In the genomic region with DNA sequence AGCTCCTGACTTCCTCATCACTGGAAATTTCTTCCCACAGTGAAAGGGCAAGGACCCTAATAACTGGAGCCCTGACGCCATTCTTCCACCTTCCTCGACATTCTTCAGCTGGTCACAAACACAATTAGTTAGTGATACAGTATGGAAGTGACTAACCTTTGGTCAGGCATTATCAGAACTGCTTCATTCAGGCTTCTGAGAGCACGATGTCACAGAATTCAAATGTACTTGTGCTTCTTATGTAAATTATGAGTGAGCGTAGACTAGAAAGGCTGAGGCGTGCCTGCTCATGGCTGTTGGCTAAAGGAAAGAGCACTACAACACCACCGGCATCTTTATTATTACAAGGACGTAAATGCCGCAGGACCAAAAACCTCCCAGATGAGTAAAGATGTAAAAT, we compare ENCODE assay signal across 18 cellular contexts.
DNase-seq lines count a peak whose midpoint lies in the region; ATAC-seq and TF ChIP-seq lines count a peak whose summit lies in the region.
"Had no signal": no experiment of that assay in that cellular context is flagged by ENCODE, and none has a peak within 500 bp of the region (broad histone marks: within the 10 kb centered on the region; RNA-seq: fewer than 3 reads in every experiment).

No MANE protein-coding gene starts in this region.

- no peaks in the 10 kb centered on the region for H3F3A ChIP-seq in GM23338 (replicated peaks; ENCODE audit: low read depth)

- H3K36me3 ChIP-seq in GM23338 (ENCODE audit: insufficient read depth) (no peaks in the 10 kb centered on the region), mucosa of descending colon (ENCODE audit: low read depth) (no peaks in the 10 kb centered on the region)
- H3K36me3 ChIP-seq: HAP-1 had no signal

- intact Hi-C loops in mucosa of descending colon (cut with DNase I, micrococcal nuclease) = no loop called here

- DNase-seq in GM23338 (ENCODE audit: low spot score) = peak; percentile 4
- no peak for DNase-seq in endothelial cell (ENCODE audit: low spot score)
- DNase-seq in mucosa of descending colon = no peak
- DNase-seq in SKM-1 treated with dmso at 0.1 percent for 144 hours (lab: John Stamatoyannopoulos, UW; ENCODE audit: unreplicated experiment) = no peak
- DNase-seq in AML-193 (lab: John Stamatoyannopoulos, UW) = no peak
- no peak for DNase-seq in GM20000 (ENCODE audit: low spot score)
- DNase-seq: 8988T; Caco-2; CD4-positive, CD25-positive, alpha-beta regulatory T cell; CD8-positive, alpha-beta T cell; DMS153; DND-41; GOT3; HFFc6 had no signal

- no peaks in the 10 kb centered on the region for H3K27me3 ChIP-seq in GM23338 (ENCODE audit: insufficient read depth)
- H3K27me3 ChIP-seq: BLaER1 had no signal

- peaks cover 15% of the 10 kb centered on the region for H3K9me3 Mint-ChIP-seq in GM23338
- no peaks in the 10 kb centered on the region for H3K9me3 Mint-ChIP-seq in endothelial cell (ENCODE audit: unreplicated experiment)
- H3K9me3 Mint-ChIP-seq: CD8-positive, alpha-beta T cell; HFFc6 had no signal

- H3K27ac Mint-ChIP-seq in GM23338 = no peak overlapping the region
- no peak overlapping the region for H3K27ac Mint-ChIP-seq in endothelial cell (ENCODE audit: unreplicated experiment)
- H3K27ac Mint-ChIP-seq: B cell; CD4-positive, CD25-positive, alpha-beta regulatory T cell; CD8-positive, alpha-beta T cell; HFFc6 had no signal

- H3K9me3 ChIP-seq in mucosa of descending colon = no peaks in the 10 kb centered on the region
- H3K9me3 ChIP-seq: HAP-1 had no signal

- H3K36me3 Mint-ChIP-seq in GM23338 (ENCODE audit: low read depth) (peaks cover 10% of the 10 kb centered on the region), endothelial cell (ENCODE audit: low read depth, unreplicated experiment) (peaks cover 16% of the 10 kb centered on the region)
- H3K36me3 Mint-ChIP-seq: CD4-positive, CD25-positive, alpha-beta regulatory T cell; CD8-positive, alpha-beta T cell had no signal

- no peak overlapping the region for H2AFZ ChIP-seq in GM23338

- H3K79me2 ChIP-seq in GM23338 (replicated peaks; ENCODE audit: insufficient read depth) = no peaks in the 10 kb centered on the region

- H3K4me1 ChIP-seq in GM23338 (ENCODE audit: insufficient read depth) = no peaks in the 10 kb centered on the region
- H3K4me1 ChIP-seq in mucosa of descending colon (ENCODE audit: low read depth) = no peaks in the 10 kb centered on the region
- H3K4me1 ChIP-seq: BLaER1, HAP-1 had no signal

- no peaks in the 10 kb centered on the region for H4K20me1 ChIP-seq in GM23338 (replicated peaks; ENCODE audit: insufficient read depth)
- H4K20me1 ChIP-seq: BLaER1 had no signal

- H3K4me3 ChIP-seq in GM23338 (no peak overlapping the region), mucosa of descending colon (no peak overlapping the region)
- H3K4me3 ChIP-seq: BLaER1, HAP-1 had no signal

- ATAC-seq in GM23338 = no peak
- peak; percentile 59 for ATAC-seq in mucosa of descending colon
- ATAC-seq: CD8-positive, alpha-beta T cell had no signal

- TF ChIP-seq CTCF in GM23338 (conservative IDR thresholded peaks at IDR 0.05; ENCODE audit: low read depth in 2 of 2) (no peak), endothelial cell (IDR thresholded peaks at IDR 0.05; ENCODE audit: unreplicated experiment) (no peak), mucosa of descending colon (IDR thresholded peaks at IDR 0.05) (no peak), GM20000 (IDR thresholded peaks at IDR 0.05; ENCODE audit: extremely low read depth, missing control alignments) (no peak)

- no peaks in the 10 kb centered on the region for H3K27me3 Mint-ChIP-seq in GM23338 (ENCODE audit: insufficient read depth, low read depth, poor library complexity)
- peaks cover 4% of the 10 kb centered on the region for H3K27me3 Mint-ChIP-seq in endothelial cell (ENCODE audit: unreplicated experiment)
- H3K27me3 Mint-ChIP-seq: CD4-positive, CD25-positive, alpha-beta regulatory T cell had no signal

- H3K27ac ChIP-seq in GM23338 (ENCODE audit: low read depth) = no peak overlapping the region
- H3K27ac ChIP-seq: BLaER1, C4-2B had no signal

- no peak overlapping the region for H3K4me2 ChIP-seq in GM23338
- H3K4me2 ChIP-seq: BLaER1 had no signal

- H3K4me1 Mint-ChIP-seq in GM23338 (no peaks in the 10 kb centered on the region), endothelial cell (ENCODE audit: unreplicated experiment) (no peaks in the 10 kb centered on the region)
- H3K4me1 Mint-ChIP-seq: B cell; CD4-positive, CD25-positive, alpha-beta regulatory T cell had no signal

- no peak overlapping the region for H3K4me3 Mint-ChIP-seq in GM23338
- H3K4me3 Mint-ChIP-seq in endothelial cell (ENCODE audit: unreplicated experiment) = peak overlapping the region; percentile 2
- H3K4me3 Mint-ChIP-seq: B cell; CD4-positive, CD25-positive, alpha-beta regulatory T cell; CD8-positive, alpha-beta T cell; HFFc6 had no signal

- H3K9me2 ChIP-seq in GM23338 (ENCODE audit: insufficient read depth) = no peaks in the 10 kb centered on the region

TF ChIP-seq in GM23338, 12 proteins besides CTCF, POLR2A, EP300 and RAD21 (continues in another document):
- TF ChIP-seq ZNF462 (CRISPR knock-in tag; IDR thresholded peaks at IDR 0.05) (no peak), NANOG (IDR thresholded peaks at IDR 0.05; ENCODE audit: borderline replicate concordance) (no peak), ZNF114 (CRISPR knock-in tag; IDR thresholded peaks at IDR 0.05) (no peak), EZH2 (IDR thresholded peaks at IDR 0.05; ENCODE audit: low read depth, unreplicated experiment) (no peak), EZH2phosphoT487 (IDR thresholded peaks at IDR 0.05; ENCODE audit: unreplicated experiment) (no peak), CREB1 (CRISPR knock-in tag; IDR thresholded peaks at IDR 0.05; ENCODE audit: low read depth) (no peak), JUNB (IDR thresholded peaks at IDR 0.05; ENCODE audit: unreplicated experiment) (no peak), ZNF331 (CRISPR knock-in tag; IDR thresholded peaks at IDR 0.05; ENCODE audit: low read depth) (no peak)
